In the genomic region with DNA sequence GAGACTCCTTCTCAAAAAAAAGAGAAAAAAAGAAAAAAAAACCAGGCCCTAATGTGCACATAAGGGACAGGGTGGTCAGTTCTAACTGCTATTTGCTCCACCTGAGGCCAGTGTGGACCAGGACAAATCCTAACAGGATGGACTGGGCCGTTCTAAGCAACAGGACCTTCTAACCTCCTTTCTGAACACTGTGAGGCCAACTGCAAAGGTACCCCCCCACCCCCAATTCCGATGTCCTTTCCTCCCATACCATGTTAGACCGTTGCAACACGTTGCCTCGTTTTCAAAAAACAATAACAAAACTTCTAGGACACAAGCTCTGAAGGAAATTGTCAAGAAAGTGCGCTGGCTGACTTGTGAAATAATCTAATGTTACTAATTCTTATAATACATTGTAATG, we compare ENCODE assay signal across 8 cellular contexts. TPM values are rescaled to one million over a fixed set of nuclear protein-coding genes. Genes with fewer than 3 reads are reported as not detected.
A peak's percentile ranks its signal among the peaks of the same experiment; 100 is the strongest.
DNase-seq lines count a peak whose midpoint lies in the region; ATAC-seq and TF ChIP-seq lines count a peak whose summit lies in the region.

No MANE protein-coding gene starts in this region.

- peaks cover 63% of the 10 kb centered on the region for H3K36me3 ChIP-seq in MG63

- H3K4me1 Mint-ChIP-seq in CD14-positive monocyte (peaks cover 42% of the 10 kb centered on the region), nephron progenitor cell (peaks cover 44% of the 10 kb centered on the region)
- H3K4me1 Mint-ChIP-seq in dendritic cell treated with granulocyte-macrophage colony-stimulating factor and Interleukin-4, amounts not matched to agents 40 ng/mL and 50 ng/mL, for 4 days (ENCODE audit: low read depth), result peaks cover 48% of the 10 kb centered on the region

- ATAC-seq in HG02759 (IDR thresholded peaks at IDR 0.05; ENCODE audit: unreplicated experiment) (no peak), left lobe of liver (no peak), GM21723 (IDR thresholded peaks at IDR 0.05; ENCODE audit: unreplicated experiment) (no peak)

- H3K27ac Mint-ChIP-seq in CD14-positive monocyte, result peak overlapping the region in 2 of 7 donors; percentile 32 to 63
- peak overlapping the region; percentile 77 for H3K27ac Mint-ChIP-seq in dendritic cell treated with granulocyte-macrophage colony-stimulating factor and Interleukin-4, amounts not matched to agents 40 ng/mL and 50 ng/mL, for 4 days
- peak overlapping the region; percentile 97 for H3K27ac Mint-ChIP-seq in nephron progenitor cell

- peaks cover 37 to 50% of the 10 kb centered on the region in 2 donors for H3K36me3 Mint-ChIP-seq in CD14-positive monocyte
- H3K36me3 Mint-ChIP-seq in dendritic cell treated with granulocyte-macrophage colony-stimulating factor and Interleukin-4, amounts not matched to agents 40 ng/mL and 50 ng/mL, for 4 days (ENCODE audit: low read depth), result peaks cover 56% of the 10 kb centered on the region
- H3K36me3 Mint-ChIP-seq in nephron progenitor cell (ENCODE audit: low read depth), result peaks cover 56% of the 10 kb centered on the region

- intact Hi-C loops in CD14-positive monocyte (cut with micrococcal nuclease), result loop anchor here (2.0 to 10.0 kb wide), 5 partner anchors 52 to 321 kb away; a partner anchor contains a TSS
- intact Hi-C loops in dendritic cell treated with granulocyte-macrophage colony-stimulating factor and Interleukin-4, amounts not matched to agents 40 ng/mL and 50 ng/mL, for 4 days (cut with micrococcal nuclease), result loop anchor here (1.0 to 10.0 kb wide), 4 partner anchors 19 to 281 kb away; a partner anchor contains a TSS

- H3K4me3 Mint-ChIP-seq in CD14-positive monocyte (peak overlapping the region; percentile 78 to 80), nephron progenitor cell (peak overlapping the region; percentile 88)
- H3K4me3 Mint-ChIP-seq in dendritic cell treated with granulocyte-macrophage colony-stimulating factor and Interleukin-4, amounts not matched to agents 40 ng/mL and 50 ng/mL, for 4 days, result peak overlapping the region; percentile 80

- no peaks in the 10 kb centered on the region for H3K27me3 ChIP-seq in MG63

- H3K27me3 Mint-ChIP-seq in CD14-positive monocyte (ENCODE audit: low read depth in 3 of 3) (peaks cover 0 to 2% (median 0%) of the 10 kb centered on the region in 3 donors), nephron progenitor cell (ENCODE audit: low read depth, poor library complexity) (no peaks in the 10 kb centered on the region)
- no peaks in the 10 kb centered on the region for H3K27me3 Mint-ChIP-seq in dendritic cell treated with granulocyte-macrophage colony-stimulating factor and Interleukin-4, amounts not matched to agents 40 ng/mL and 50 ng/mL, for 4 days

- DNase-seq in CD14-positive monocyte (ENCODE audit: low spot score) (no peak), MG63 (no peak), nephron progenitor cell (no peak), left lobe of liver (ENCODE audit: low spot score) (no peak)
- no peak for DNase-seq in central memory CD4-positive, alpha-beta T cell

- no peaks in the 10 kb centered on the region for H3K9me3 ChIP-seq in MG63

- H3K4me3 ChIP-seq in MG63, result peak overlapping the region; percentile 76

- TF ChIP-seq CTCF in CD14-positive monocyte (IDR thresholded peaks at IDR 0.05) (no peak), nephron progenitor cell (IDR thresholded peaks at IDR 0.05) (no peak)

- peaks cover 0 to 4% (median 0%) of the 10 kb centered on the region in 7 donors for H3K9me3 Mint-ChIP-seq in CD14-positive monocyte
- H3K9me3 Mint-ChIP-seq in dendritic cell treated with granulocyte-macrophage colony-stimulating factor and Interleukin-4, amounts not matched to agents 40 ng/mL and 50 ng/mL, for 4 days, result no peaks in the 10 kb centered on the region
- no peaks in the 10 kb centered on the region for H3K9me3 Mint-ChIP-seq in nephron progenitor cell

RNA-seq across cellular contexts. Expression of a gene that starts 1.2 kb away (rescaled TPM):
- 10 to 100 TPM; 15.1 to 16.3 TPM for polyA plus RNA-seq in CD14-positive monocyte
- 72.2 and 110 TPM in 2 replicates for total RNA-seq in MG63 (2014; rRNA removed; shearing (Covaris generic); ENCODE audit: low replicate concordance)
- total RNA-seq in left lobe of liver, result 29.1 TPM

RNA-seq across cellular contexts. Expression of a gene that starts 1.7 kb away (rescaled TPM):
- polyA plus RNA-seq in CD14-positive monocyte, result 10 to 100 TPM; 54.5 to 58.9 TPM
- 47.9 and 83.9 TPM in 2 replicates for total RNA-seq in MG63 (2014; rRNA removed; shearing (Covaris generic); ENCODE audit: low replicate concordance)
- 41.5 TPM for total RNA-seq in left lobe of liver

RNA-seq across cellular contexts. Expression of a gene that starts 50.9 kb away (rescaled TPM):
- polyA plus RNA-seq in CD14-positive monocyte, result 10 to 100 TPM; 18.7 to 23.5 TPM
- 48.4 and 87.7 TPM in 2 replicates for total RNA-seq in MG63 (2014; rRNA removed; shearing (Covaris generic); ENCODE audit: low replicate concordance)
- total RNA-seq in left lobe of liver, result 11.5 TPM
